8 cellular contexts compared by ENCODE assay signal in the genomic region with DNA sequence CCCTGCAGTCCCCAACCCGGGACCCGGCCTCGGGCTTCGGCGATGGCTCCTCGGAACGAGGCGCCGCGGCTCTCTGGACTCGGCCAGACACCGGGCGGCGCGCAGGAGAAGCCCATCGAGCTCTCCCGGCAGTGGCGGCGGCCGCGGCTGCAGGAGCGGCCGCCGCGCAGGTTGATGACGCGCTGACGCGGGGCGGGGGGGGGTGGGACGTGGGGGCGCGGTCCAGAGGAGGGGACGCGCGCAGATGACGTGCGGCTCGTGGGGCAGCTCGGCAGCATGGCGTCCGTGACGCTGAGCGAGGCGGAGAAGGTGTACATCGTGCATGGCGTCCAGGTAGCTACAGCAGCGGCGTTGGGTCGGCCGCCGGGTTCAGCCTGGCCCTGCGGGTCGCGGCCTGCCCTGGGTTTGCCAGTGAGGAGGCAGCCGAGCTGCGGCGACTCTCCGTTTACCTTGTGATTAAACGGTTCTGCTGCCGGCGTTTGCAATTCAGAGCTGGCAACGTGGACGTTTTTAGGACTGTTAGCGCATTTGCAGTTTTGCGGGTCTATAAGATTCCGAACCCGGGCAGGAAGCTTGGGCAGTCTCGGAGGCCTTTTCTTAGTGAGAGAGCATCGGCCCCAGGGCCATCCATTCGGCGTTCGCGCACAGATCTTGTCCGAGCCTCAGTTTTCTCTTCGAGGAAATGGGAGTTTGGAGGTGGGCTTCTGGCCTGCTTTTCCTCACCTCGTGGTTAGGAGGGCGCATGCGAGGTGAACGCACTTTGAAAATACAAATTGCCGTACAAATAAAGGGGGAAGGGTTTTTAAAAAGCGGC. TPM values are rescaled to one million over a fixed set of nuclear protein-coding genes. Genes with fewer than 3 reads are reported as not detected.
DNase-seq lines count a peak whose midpoint lies in the region; ATAC-seq and TF ChIP-seq lines count a peak whose summit lies in the region.

Gene EXOSC7 (plus strand): TSS at position 243 of the 814 bp plus-strand sequence. CDS start 34 bp downstream, at position 277.
Gene ZDHHC3 (minus strand): TSS at position 173 of the 814 bp plus-strand sequence. CDS start 16,738 bp downstream, outside the sequence.

- peak; percentile 25 for DNase-seq in DMS79 (lab: John Stamatoyannopoulos, UW)
- DNase-seq in IMR-90 = peak; percentile 81
- peak; percentile 92 for DNase-seq in RPMI8226
- peak; percentile 80 for DNase-seq in fibroblast of mammary gland (ENCODE audit: low read depth)
- DNase-seq in natural killer cell = peak; percentile 80
- DNase-seq in stimulated activated naive CD4-positive, alpha-beta T cell (lab: John Stamatoyannopoulos, UW) = peak; percentile 75 to 89 (median 86)

- H3K56ac ChIP-seq in IMR-90 (ENCODE audit: extremely low read depth, insufficient read depth, low read length) = peak within 1 kb of the TSS; percentile 70

- H3K9me3 Mint-ChIP-seq in activated T-helper 17 cell treated with anti-CD3 and anti-CD28 coated beads, Interleukin-2, amount 50 U/mL, for 72 hours = no peaks in the 10 kb centered on the region
- no peaks in the 10 kb centered on the region for H3K9me3 Mint-ChIP-seq in natural killer cell

- H3K27me3 Mint-ChIP-seq in activated T-helper 17 cell treated with anti-CD3 and anti-CD28 coated beads, Interleukin-2, amount 50 U/mL, for 72 hours = no peaks in the 10 kb centered on the region
- H3K27me3 Mint-ChIP-seq in natural killer cell (ENCODE audit: low read depth in 2 of 2) = no peaks in the 10 kb centered on the region

- no peak for TF ChIP-seq CTCF in IMR-90 (conservative IDR thresholded peaks at IDR 0.05; ENCODE audit: low read depth, low read length)
- TF ChIP-seq CTCF in fibroblast of mammary gland (conservative IDR thresholded peaks at IDR 0.05; ENCODE audit: control insufficient read depth, insufficient read depth, low read depth, low read length) = no peak
- TF ChIP-seq CTCF in natural killer cell (IDR thresholded peaks at IDR 0.05) = no peak

- H3K79me1 ChIP-seq in IMR-90 (ENCODE audit: low read depth in 1 of 2, low read length in 2 of 2) = peaks cover 48 to 89% of the 10 kb centered on the region in 2 experiments

- H3K4me3 ChIP-seq in IMR-90 (ENCODE audit: insufficient read depth, low read depth, low read length) = peak within 1 kb of the TSS; percentile 90
- peak within 1 kb of the TSS; percentile 89 for H3K4me3 ChIP-seq in fibroblast of mammary gland (ENCODE audit: control insufficient read depth, low read depth, low read length)

- ATAC-seq in GM21528 (IDR thresholded peaks at IDR 0.05; ENCODE audit: low FRiP score, unreplicated experiment) (peak; percentile 62), IMR-90 (ENCODE audit: low read depth) (peak; percentile 88), natural killer cell (peak; percentile 94 to 95 (median 94))
- peak; percentile 94 for ATAC-seq in activated T-helper 17 cell treated with anti-CD3 and anti-CD28 coated beads, Interleukin-2, amount 50 U/mL, for 72 hours (replicated peaks)

- no peak within 1 kb of the TSS for H2BK20ac ChIP-seq in IMR-90 (ENCODE audit: low read depth, low read length)

- no peak within 1 kb of the TSS; the same call in 2 of the 3 replicates for H2BK15ac ChIP-seq in IMR-90 (ENCODE audit: low read depth, low read length)

- peak; percentile 74; the same call in 1 of the 2 replicates for TF ChIP-seq POLR2A in IMR-90 (IDR thresholded peaks at IDR 0.05; ENCODE audit: low read depth, low read length)

- intact Hi-C loops in IMR-90 (cut with micrococcal nuclease) = no loop called here
- intact Hi-C loops in natural killer cell (cut with micrococcal nuclease) = loop anchor here (2.0 kb wide), 1 partner anchor 215 kb away; the partner anchor contains the start of genes KIAA1143 and KIF15

- BruUV-seq in IMR-90 (replicated peaks; lab: Mats Ljungman, UMichigan) = no TSS peak

- H3K4ac ChIP-seq in IMR-90 (ENCODE audit: low read depth, low read length) = peak within 1 kb of the TSS; percentile 89

- TF ChIP-seq RAD21 in IMR-90 (IDR thresholded peaks at IDR 0.05; ENCODE audit: low read length) = no peak

- peak within 1 kb of the TSS; percentile 84 for H3K4me2 ChIP-seq in IMR-90 (ENCODE audit: low read depth, low read length)

- H3K27me3 ChIP-seq in IMR-90 (ENCODE audit: control insufficient read depth, insufficient read depth, low read length) = no peaks in the 10 kb centered on the region

- peak within 1 kb of the TSS; percentile 42; the same call in 1 of the 2 replicates for H2BK120ac ChIP-seq in IMR-90 (ENCODE audit: low read depth, low read length)

- peak within 1 kb of the TSS; percentile 17 to 94; a peak in 3 of 4 replicates for H4K8ac ChIP-seq in IMR-90 (ENCODE audit: low read depth in 2 of 2, low read length in 2 of 2)

- H3K4me3 Mint-ChIP-seq in activated T-helper 17 cell treated with anti-CD3 and anti-CD28 coated beads, Interleukin-2, amount 50 U/mL, for 72 hours = peak within 1 kb of the TSS; percentile 96
- peak within 1 kb of the TSS; percentile 98 for H3K4me3 Mint-ChIP-seq in natural killer cell

- peak within 1 kb of the TSS; percentile 40 for H3K18ac ChIP-seq in IMR-90 (ENCODE audit: low read depth, low read length)

- dilution Hi-C loops in IMR-90 (cut with HindIII; ENCODE audit: low sequenced_read_pairs, unreplicated experiment) = no loop called here

- peaks cover 7% of the 10 kb centered on the region for H3K4me1 ChIP-seq in IMR-90 (ENCODE audit: control insufficient read depth, insufficient read depth, low read length)

- H3K4me1 Mint-ChIP-seq in activated T-helper 17 cell treated with anti-CD3 and anti-CD28 coated beads, Interleukin-2, amount 50 U/mL, for 72 hours = peaks cover 37% of the 10 kb centered on the region
- peaks cover 61 to 68% of the 10 kb centered on the region in 2 donors for H3K4me1 Mint-ChIP-seq in natural killer cell

- H2AK9ac ChIP-seq in IMR-90 (replicated peaks; ENCODE audit: low read depth, low read length, poor library complexity) = peak within 1 kb of the TSS; percentile 86

- peak within 1 kb of the TSS; percentile 96 for H3K27ac Mint-ChIP-seq in activated T-helper 17 cell treated with anti-CD3 and anti-CD28 coated beads, Interleukin-2, amount 50 U/mL, for 72 hours
- H3K27ac Mint-ChIP-seq in natural killer cell = peak within 1 kb of the TSS; percentile 93 to 98

- POLR2A ChIA-PET in IMR-90 (lab: Charles Lee; ENCODE audit: unreplicated experiment) = interaction anchor here (0.6 to 1.7 kb wide), 3 partner anchors 17 to 148 kb away, joined by 3 to 7 read pairs (median 5); no protein-coding TSS in a partner anchor

- peak within 1 kb of the TSS; percentile 97 for H3K9ac ChIP-seq in IMR-90 (ENCODE audit: low read depth, low read length)

- H3K36me3 ChIP-seq in IMR-90 (ENCODE audit: control insufficient read depth, insufficient read depth, low read length) = no peaks in the 10 kb centered on the region

- peak within 1 kb of the TSS; percentile 96 for H2AFZ ChIP-seq in IMR-90 (replicated peaks; ENCODE audit: low read length, poor library complexity)

- CTCF ChIA-PET in IMR-90 (lab: Yijun Ruan, JAX) = no interaction called here

- WGBS in IMR-90 (ENCODE audit: extremely low coverage in 2 of 2, insufficient read length in 1 of 2), 2 experiments = 1% methylated on average over 30 of the region's 82 CpGs; no CpG with 5 or more reads in 1 of the 2 experiments

- H4K20me1 ChIP-seq in IMR-90 (ENCODE audit: insufficient read depth, low read length) = peaks cover 24% of the 10 kb centered on the region; the same call in 1 of the 2 replicates

- H3K9me1 ChIP-seq in IMR-90 (ENCODE audit: insufficient read depth, low read length) = peaks cover 4% of the 10 kb centered on the region; the same call in 1 of the 2 replicates

- H4K5ac ChIP-seq in IMR-90 (ENCODE audit: low read depth, low read length) = peak within 1 kb of the TSS; percentile 84

- in situ Hi-C loops in IMR-90 (cut with MboI; ENCODE audit: low sequenced_read_pairs) = no loop called here

- H2BK5ac ChIP-seq in IMR-90 (ENCODE audit: low read depth, low read length, poor library complexity, severe bottlenecking) = peak within 1 kb of the TSS; percentile 83

- H4K91ac ChIP-seq in IMR-90 (ENCODE audit: insufficient read depth, low read depth, low read length) = peak within 1 kb of the TSS; percentile 26; the same call in 1 of the 2 replicates

- no peaks in the 10 kb centered on the region for H3K9me3 ChIP-seq in IMR-90 (ENCODE audit: control insufficient read depth, insufficient read depth, low read length)

- H3K14ac ChIP-seq in IMR-90 (replicated peaks; ENCODE audit: low read depth, low read length) = peak within 1 kb of the TSS; percentile 92

- peak within 1 kb of the TSS; percentile 54; the same call in 1 of the 2 replicates for H2AK5ac ChIP-seq in IMR-90 (ENCODE audit: low read depth, low read length)

- H3K36me3 Mint-ChIP-seq in activated T-helper 17 cell treated with anti-CD3 and anti-CD28 coated beads, Interleukin-2, amount 50 U/mL, for 72 hours (ENCODE audit: low read depth) = peaks cover 18% of the 10 kb centered on the region
- no peaks in the 10 kb centered on the region for H3K36me3 Mint-ChIP-seq in natural killer cell

- H3K23ac ChIP-seq in IMR-90 (ENCODE audit: low read depth, low read length) = peak within 1 kb of the TSS; percentile 95

- peak within 1 kb of the TSS; percentile 98 for H3K27ac ChIP-seq in IMR-90 (ENCODE audit: insufficient read depth, low read length)

TF ChIP-seq in IMR-90, 13 proteins besides CTCF, POLR2A, EP300 and RAD21 (continues in another document):
- no peak for TF ChIP-seq CEBPB (IDR thresholded peaks at IDR 0.05; ENCODE audit: low read depth, low read length)
- peak; percentile 94 for TF ChIP-seq MXI1 (IDR thresholded peaks at IDR 0.05; ENCODE audit: borderline replicate concordance, low read depth, low read length)
- TF ChIP-seq BHLHE40 (IDR thresholded peaks at IDR 0.05; ENCODE audit: low read depth, low read length) = no peak
- TF ChIP-seq MAFK (IDR thresholded peaks at IDR 0.05; ENCODE audit: low read depth, low read length) = no peak
- no peak for TF ChIP-seq NFE2L2 (IDR thresholded peaks at IDR 0.05; ENCODE audit: low read depth, low read length)
- TF ChIP-seq RFX5 (IDR thresholded peaks at IDR 0.05; ENCODE audit: low read depth, low read length) = no peak

RNA-seq across cellular contexts. Expression of gene EXOSC7, which starts in this region (rescaled TPM):
- total RNA-seq in IMR-90 (2012; rRNA removed) (62.2 and 96.9 TPM in 2 replicates), natural killer cell (10 to 100 TPM; 32.8 to 46.6 (median 36.0) TPM)
- 52.8 and 61.6 TPM in 2 replicates for polyA plus RNA-seq in IMR-90 (2012; rRNA removed)
- polyA plus RNA-seq in IMR-90 (2012; cell fraction: cytosol; rRNA removed) = 39.4 and 46.8 TPM in 2 replicates
- 22.4 and 65.7 TPM in 2 replicates for polyA plus RNA-seq in IMR-90 (2012; cell fraction: nucleus; rRNA removed; ENCODE audit: low replicate concordance)
- total RNA-seq in activated T-helper 17 cell treated with anti-CD3 and anti-CD28 coated beads, Interleukin-2, amount 50 U/mL, for 72 hours = 10 to 100 TPM; 47.0 to 70.5 TPM

RNA-seq across cellular contexts. Expression of gene ZDHHC3, which starts in this region (rescaled TPM):
- 57.2 and 57.7 TPM in 2 replicates for total RNA-seq in IMR-90 (2012; rRNA removed)
- polyA plus RNA-seq in IMR-90 (2012; rRNA removed) = 58.0 and 59.6 TPM in 2 replicates
- polyA plus RNA-seq in IMR-90 (2012; cell fraction: cytosol; rRNA removed) = 36.8 and 44.6 TPM in 2 replicates
- polyA plus RNA-seq in IMR-90 (2012; cell fraction: nucleus; rRNA removed; ENCODE audit: low replicate concordance) = 30.2 and 63.6 TPM in 2 replicates
- total RNA-seq in activated T-helper 17 cell treated with anti-CD3 and anti-CD28 coated beads, Interleukin-2, amount 50 U/mL, for 72 hours = 10 to 100 TPM; 20.5 to 50.5 TPM
- 10 to 100 TPM; 62.3 to 100.0 (median 78.6) TPM for total RNA-seq in natural killer cell

Comparison
In these comparisons a context has a peak if more than half of its experiments do, and no peak if none do; other contexts are left out.
1. Peak in every context shown above with its lines: DNase-seq, ATAC-seq, H3K4me3 ChIP-seq and H3K27ac ChIP-seq.
2. DNase-seq: peak in every context shown above with its lines; median percentile 92 in RPMI8226; 86 in stimulated activated naive CD4-positive, alpha-beta T cell; 81 in IMR-90; 80 in fibroblast of mammary gland; 80 in natural killer cell; 25 in DMS79.